ENCODE assay signal across 11 cellular contexts in genomic region chr5:172642926-172643325, GRCh38. TPM values are rescaled to one million over a fixed set of nuclear protein-coding genes. Genes with fewer than 3 reads are reported as not detected.
DNase-seq lines count a peak whose midpoint lies in the region; ATAC-seq and TF ChIP-seq lines count a peak whose summit lies in the region.
"Had no signal": no experiment of that assay in that cellular context is flagged by ENCODE, and none has a peak within 500 bp of the region (broad histone marks: within the 10 kb centered on the region; RNA-seq: fewer than 3 reads in every experiment).

No MANE protein-coding gene starts in this region.

- H3K36me3 Mint-ChIP-seq in activated T-cell treated with anti-CD3 and anti-CD28 coated beads, Interleukin-2, amount 50 U/mL, for 24 hours (ENCODE audit: low read depth): no peaks in the 10 kb centered on the region
- H3K36me3 Mint-ChIP-seq in activated CD4-positive, alpha-beta memory T cell treated with anti-CD3 and anti-CD28 coated beads for 36 hours: no peaks in the 10 kb centered on the region

- H3K9me3 Mint-ChIP-seq in activated T-cell treated with anti-CD3 and anti-CD28 coated beads, Interleukin-2, amount 50 U/mL, for 24 hours: no peaks in the 10 kb centered on the region
- H3K9me3 Mint-ChIP-seq in activated CD4-positive, alpha-beta memory T cell treated with anti-CD3 and anti-CD28 coated beads for 36 hours: no peaks in the 10 kb centered on the region

- H3K4me1 Mint-ChIP-seq in activated T-cell treated with anti-CD3 and anti-CD28 coated beads, Interleukin-2, amount 50 U/mL, for 24 hours (ENCODE audit: low read depth): peaks cover 4% of the 10 kb centered on the region
- H3K4me1 Mint-ChIP-seq in activated CD4-positive, alpha-beta memory T cell treated with anti-CD3 and anti-CD28 coated beads for 36 hours (ENCODE audit: low read depth): no peaks in the 10 kb centered on the region

- H3K27me3 ChIP-seq in colonic mucosa (no peaks in the 10 kb centered on the region), lower lobe of right lung (ENCODE audit: low read depth) (peaks cover 13% of the 10 kb centered on the region), spleen (replicated peaks in 1 of 7) (peaks cover 0 to 71% (median 33%) of the 10 kb centered on the region in 7 donors)

- WGBS in spleen, 5 donors: 40 to 56% (median 53%) methylated on average over 8 of the region's 8 CpGs

- CTCF ChIA-PET in HEK293 (lab: Yijun Ruan, JAX): interaction anchor here (0.6 to 2.0 kb wide), 2 partner anchors 20 to 52 kb away, joined by 3 to 5 read pairs; no protein-coding TSS in a partner anchor
- CTCF ChIA-PET in activated CD4-positive, alpha-beta memory T cell treated with anti-CD3 and anti-CD28 coated beads for 36 hours (lab: Charles Lee): no interaction called here

- POLR2A ChIA-PET in HEK293 (lab: Yijun Ruan, JAX): interaction anchor here (0.6 kb wide), 1 partner anchor 17 kb away, joined by 3 read pairs; no protein-coding TSS in a partner anchor
- POLR2A ChIA-PET in activated CD4-positive, alpha-beta memory T cell treated with anti-CD3 and anti-CD28 coated beads for 36 hours (lab: Charles Lee): no interaction called here

- H3K9ac ChIP-seq in colonic mucosa (ENCODE audit: low read depth in 2 of 2, low read length in 2 of 2): peak overlapping the region; percentile 84 to 85

- H3K4me1 ChIP-seq in HEK293 (ENCODE audit: control insufficient read depth, insufficient read depth, low read length): no peaks in the 10 kb centered on the region
- peaks cover 16% of the 10 kb centered on the region for H3K4me1 ChIP-seq in colonic mucosa
- peaks cover 54% of the 10 kb centered on the region for H3K4me1 ChIP-seq in lower lobe of right lung
- peaks cover 10 to 38% (median 16%) of the 10 kb centered on the region in 6 donors for H3K4me1 ChIP-seq in spleen

- peaks cover 59% of the 10 kb centered on the region for H3K27me3 Mint-ChIP-seq in activated T-cell treated with anti-CD3 and anti-CD28 coated beads, Interleukin-2, amount 50 U/mL, for 24 hours
- H3K27me3 Mint-ChIP-seq in activated CD4-positive, alpha-beta memory T cell treated with anti-CD3 and anti-CD28 coated beads for 36 hours: peaks cover 30% of the 10 kb centered on the region

- H3K27ac ChIP-seq in HEK293 (ENCODE audit: extremely low read depth, low read depth, low read length) (no peak overlapping the region), colonic mucosa (peak overlapping the region; percentile 80), lower lobe of right lung (peak overlapping the region; percentile 89), spleen (no peak overlapping the region)

- no peak overlapping the region for H3K27ac Mint-ChIP-seq in activated T-cell treated with anti-CD3 and anti-CD28 coated beads, Interleukin-2, amount 50 U/mL, for 24 hours
- no peak overlapping the region for H3K27ac Mint-ChIP-seq in activated CD4-positive, alpha-beta memory T cell treated with anti-CD3 and anti-CD28 coated beads for 36 hours

- DNase-seq in colonic mucosa (no peak), lower lobe of right lung (no peak), spleen (peak; percentile 42), HCEC 1CT (no peak), NCI-H524 treated with DMSO at 0.1 percent for 48 hours (lab: John Stamatoyannopoulos, UW) (no peak)
- DNase-seq in activated T-cell treated with anti-CD3 and anti-CD28 coated beads, Interleukin-2, amount 50 U/mL, for 24 hours: no peak
- no peak for DNase-seq in activated CD4-positive, alpha-beta memory T cell treated with anti-CD3 and anti-CD28 coated beads for 36 hours
- DNase-seq: NCI-H146, NCI-H748 treated with DMSO at 0.1 percent for 48 hours had no signal

- no peak for TF ChIP-seq POLR2A in spleen (IDR thresholded peaks at IDR 0.05)

- no peak overlapping the region for H3K4me3 Mint-ChIP-seq in activated T-cell treated with anti-CD3 and anti-CD28 coated beads, Interleukin-2, amount 50 U/mL, for 24 hours
- no peak overlapping the region for H3K4me3 Mint-ChIP-seq in activated CD4-positive, alpha-beta memory T cell treated with anti-CD3 and anti-CD28 coated beads for 36 hours

- intact Hi-C loops in colonic mucosa (cut with DNase I): loop anchor here (5.0 kb wide), 1 partner anchor 54 kb away; no protein-coding TSS in a partner anchor
- intact Hi-C loops in lower lobe of right lung (cut with DNase I): no loop called here
- intact Hi-C loops in spleen (cut with DNase I; ENCODE audit: low total_unique reads): no loop called here
- intact Hi-C loops in activated CD4-positive, alpha-beta memory T cell treated with anti-CD3 and anti-CD28 coated beads for 36 hours (cut with micrococcal nuclease): loop anchor here (5.0 kb wide), 1 partner anchor 54 kb away; no protein-coding TSS in a partner anchor

- H3K4me3 ChIP-seq in HEK293 (ENCODE audit: low read depth, low read length): no peak overlapping the region
- peak overlapping the region; percentile 88 for H3K4me3 ChIP-seq in colonic mucosa
- peak overlapping the region; percentile 85 for H3K4me3 ChIP-seq in lower lobe of right lung
- H3K4me3 ChIP-seq in spleen: no peak overlapping the region

- H3K9me3 ChIP-seq in HEK293 (ENCODE audit: control insufficient read depth, insufficient read depth, low read depth, low read length) (no peaks in the 10 kb centered on the region), colonic mucosa (no peaks in the 10 kb centered on the region), lower lobe of right lung (no peaks in the 10 kb centered on the region), spleen (no peaks in the 10 kb centered on the region)
- H3K9me3 ChIP-seq: mucosa of descending colon had no signal

- H3K36me3 ChIP-seq in HEK293 (ENCODE audit: control insufficient read depth in 2 of 2, insufficient read depth in 1 of 2, low read length in 2 of 2) (no peaks in the 10 kb centered on the region), colonic mucosa (no peaks in the 10 kb centered on the region), lower lobe of right lung (peaks cover 9% of the 10 kb centered on the region), spleen (no peaks in the 10 kb centered on the region)

- TF ChIP-seq CTCF in HEK293 (tag by site-specific recombination; IDR thresholded peaks at IDR 0.05) (no peak), colonic mucosa (IDR thresholded peaks at IDR 0.05) (no peak), lower lobe of right lung (IDR thresholded peaks at IDR 0.05) (no peak), spleen (IDR thresholded peaks at IDR 0.05 in 8 of 11, conservative IDR thresholded peaks at IDR 0.05 in 3 of 11) (no peak)

- no peak for ATAC-seq in lower lobe of right lung

TF ChIP-seq in HEK293, 187 proteins besides CTCF, POLR2A, EP300 and RAD21:
- TF ChIP-seq ZNF596 (tag by site-specific recombination; IDR thresholded peaks at IDR 0.05) (no peak), ZIC2 (tag by site-specific recombination; IDR thresholded peaks at IDR 0.05) (peak; percentile 18; the same call in 1 of the 2 replicates), ZNF660 (tag by site-specific recombination; IDR thresholded peaks at IDR 0.05) (no peak)
- TF ChIP-seq, protein P1, sequence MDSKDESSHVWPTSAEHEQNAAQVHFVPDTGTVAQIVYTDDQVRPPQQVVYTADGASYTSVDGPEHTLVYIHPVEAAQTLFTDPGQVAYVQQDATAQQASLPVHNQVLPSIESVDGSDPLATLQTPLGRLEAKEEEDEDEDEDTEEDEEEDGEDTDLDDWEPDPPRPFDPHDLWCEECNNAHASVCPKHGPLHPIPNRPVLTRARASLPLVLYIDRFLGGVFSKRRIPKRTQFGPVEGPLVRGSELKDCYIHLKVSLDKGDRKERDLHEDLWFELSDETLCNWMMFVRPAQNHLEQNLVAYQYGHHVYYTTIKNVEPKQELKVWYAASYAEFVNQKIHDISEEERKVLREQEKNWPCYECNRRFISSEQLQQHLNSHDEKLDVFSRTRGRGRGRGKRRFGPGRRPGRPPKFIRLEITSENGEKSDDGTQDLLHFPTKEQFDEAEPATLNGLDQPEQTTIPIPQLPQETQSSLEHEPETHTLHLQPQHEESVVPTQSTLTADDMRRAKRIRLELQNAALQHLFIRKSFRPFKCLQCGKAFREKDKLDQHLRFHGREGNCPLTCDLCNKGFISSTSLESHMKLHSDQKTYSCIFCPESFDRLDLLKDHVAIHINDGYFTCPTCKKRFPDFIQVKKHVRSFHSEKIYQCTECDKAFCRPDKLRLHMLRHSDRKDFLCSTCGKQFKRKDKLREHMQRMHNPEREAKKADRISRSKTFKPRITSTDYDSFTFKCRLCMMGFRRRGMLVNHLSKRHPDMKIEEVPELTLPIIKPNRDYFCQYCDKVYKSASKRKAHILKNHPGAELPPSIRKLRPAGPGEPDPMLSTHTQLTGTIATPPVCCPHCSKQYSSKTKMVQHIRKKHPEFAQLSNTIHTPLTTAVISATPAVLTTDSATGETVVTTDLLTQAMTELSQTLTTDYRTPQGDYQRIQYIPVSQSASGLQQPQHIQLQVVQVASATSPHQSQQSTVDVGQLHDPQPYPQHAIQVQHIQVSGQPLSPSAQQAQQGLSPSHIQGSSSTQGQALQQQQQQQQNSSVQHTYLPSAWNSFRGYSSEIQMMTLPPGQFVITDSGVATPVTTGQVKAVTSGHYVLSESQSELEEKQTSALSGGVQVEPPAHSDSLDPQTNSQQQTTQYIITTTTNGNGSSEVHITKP (tag by site-specific recombination; IDR thresholded peaks at IDR 0.05): 0 out of 2 replicates have a peak, but pooled peaks have one; percentile 23

RNA-seq across cellular contexts. Expression of gene NEURL1B, which starts 1.9 kb away (rescaled TPM):
- total RNA-seq in colonic mucosa: 10 to 100 TPM; 61.6 to 99.9 TPM
- 24.8 TPM for total RNA-seq in lower lobe of right lung
- total RNA-seq in spleen: 1 to 10 TPM in 6 of 7 donors, under 1 TPM in 1; 0.85 to 2.5 (median 1.6) TPM
- 1 to 10 TPM in 1 of 3 donors, under 1 TPM in 2; 0.26 to 1.0 (median 0.49) TPM for polyA plus RNA-seq in spleen
- total RNA-seq in activated CD4-positive, alpha-beta memory T cell treated with anti-CD3 and anti-CD28 coated beads for 36 hours: under 1 TPM; 0.29 to 0.38 TPM

Comparison
In these comparisons a context has a peak if more than half of its experiments do, and no peak if none do; other contexts are left out.
1. H3K27ac ChIP-seq: peak in colonic mucosa (single experiment) and lower lobe of right lung (single experiment); none in HEK293 (single experiment) and spleen (0 of 8).
2. H3K4me3 ChIP-seq: peak in colonic mucosa (single experiment) and lower lobe of right lung (single experiment); none in HEK293 (single experiment) and spleen (0 of 8).
3. intact Hi-C loops: an anchor here in colonic mucosa (5.0 kb wide) and activated CD4-positive, alpha-beta memory T cell treated with anti-CD3 and anti-CD28 coated beads for 36 hours (5.0 kb wide); none called in lower lobe of right lung and spleen.